Comparison of ENCODE assay signal across 27 cellular contexts in the genomic region with DNA sequence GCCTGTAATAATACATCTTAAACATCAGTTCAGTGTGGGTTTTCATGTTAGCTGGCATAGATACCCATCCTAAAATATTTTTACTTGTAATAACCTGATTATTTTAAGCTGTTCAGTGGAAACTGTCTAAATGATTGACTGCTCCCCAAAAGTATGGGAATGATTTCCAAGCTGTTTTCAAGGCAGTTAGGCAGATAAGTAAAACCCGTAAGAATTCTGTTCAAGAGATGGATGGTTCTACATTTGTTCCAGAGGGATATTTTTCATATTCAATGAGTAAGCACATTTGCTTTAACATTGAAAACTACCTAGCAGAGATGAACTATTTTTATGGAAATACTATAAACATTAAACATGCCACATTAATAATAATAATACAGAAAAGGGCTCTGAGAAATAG.
DNase-seq lines count a peak whose midpoint lies in the region; ATAC-seq, FAIRE-seq and TF ChIP-seq lines count a peak whose summit lies in the region.
"Had no signal": no experiment of that assay in that cellular context is flagged by ENCODE, and none has a peak within 500 bp of the region (broad histone marks: within the 10 kb centered on the region; RNA-seq: fewer than 3 reads in every experiment).

No MANE protein-coding gene starts in this region.

- H3K4me3 ChIP-seq in K562: no peak overlapping the region
- H3K4me3 ChIP-seq in upper lobe of left lung: no peak overlapping the region
- H3K4me3 ChIP-seq in MG63: no peak overlapping the region
- H3K4me3 ChIP-seq: BLaER1, GM12878 had no signal

- no peak for ATAC-seq in K562
- peak; percentile 51 for ATAC-seq in omental fat pad (ENCODE audit: low FRiP score)
- no peak for ATAC-seq in stimulated activated memory B cell treated with anti-CD40 and anti-IgM and Interleukin-4, amounts not matched to agents 10 μg/mL and 1 μg/mL and 100 μg/mL, for 72 hours
- no peak for ATAC-seq in upper lobe of left lung (ENCODE audit: low FRiP score in 2 of 2)
- ATAC-seq: GM12878 had no signal

- no TSS peak for BruUV-seq in K562 (replicated peaks; lab: Mats Ljungman, UMichigan)

- in situ Hi-C loops in K562 (cut with MboI): no loop called here

- intact Hi-C loops in K562 (cut with micrococcal nuclease): no loop called here

- no peaks in the 10 kb centered on the region for H3K36me3 Mint-ChIP-seq in stimulated activated memory B cell treated with anti-CD40 and anti-IgM and Interleukin-4, amounts not matched to agents 10 μg/mL and 1 μg/mL and 100 μg/mL, for 72 hours
- H3K36me3 Mint-ChIP-seq: CD14-positive monocyte; CD4-positive, alpha-beta memory T cell; CD4-positive, CD25-positive, alpha-beta regulatory T cell; CD8-positive, alpha-beta memory T cell had no signal

- no peak for TF ChIP-seq RAD21 in K562 (CRISPR knock-in tag; conservative IDR thresholded peaks at IDR 0.05 in 1 of 2, IDR thresholded peaks at IDR 0.05 in 1 of 2)

- H3K9me3 Mint-ChIP-seq in stimulated activated memory B cell treated with anti-CD40 and anti-IgM and Interleukin-4, amounts not matched to agents 10 μg/mL and 1 μg/mL and 100 μg/mL, for 72 hours: no peaks in the 10 kb centered on the region

- POLR2A ChIA-PET in K562 (lab: Yijun Ruan, JAX): interaction anchor here (0.6 kb wide), 1 partner anchor 16 kb away, joined by 3 read pairs; no protein-coding TSS in a partner anchor

- no peak overlapping the region for H3K9ac ChIP-seq in K562 (ENCODE audit: insufficient read depth in 1 of 2, low read depth in 2 of 2, low read length in 2 of 2)
- H3K9ac ChIP-seq: BLaER1 had no signal

- H3K9me1 ChIP-seq in K562 (ENCODE audit: control insufficient read depth, insufficient read depth, low read length): no peaks in the 10 kb centered on the region

- TF ChIP-seq CTCF in K562 (IDR thresholded peaks at IDR 0.05 in 2 of 3, conservative IDR thresholded peaks at IDR 0.05 in 1 of 3; ENCODE audit: insufficient read depth in 2 of 3, low read depth in 1 of 3, low read length in 3 of 3): no peak
- no peak for TF ChIP-seq CTCF in omental fat pad (IDR thresholded peaks at IDR 0.05)
- TF ChIP-seq CTCF in upper lobe of left lung (IDR thresholded peaks at IDR 0.05): no peak

- no peak overlapping the region for H3K4me3 Mint-ChIP-seq in stimulated activated memory B cell treated with anti-CD40 and anti-IgM and Interleukin-4, amounts not matched to agents 10 μg/mL and 1 μg/mL and 100 μg/mL, for 72 hours
- H3K4me3 Mint-ChIP-seq: CD14-positive monocyte; CD4-positive, alpha-beta memory T cell; CD4-positive, CD25-positive, alpha-beta regulatory T cell; CD8-positive, alpha-beta memory T cell had no signal

- H3K4me2 ChIP-seq in K562 (ENCODE audit: insufficient read depth, low read length): no peak overlapping the region
- H3K4me2 ChIP-seq: BLaER1 had no signal

- DNase-seq in K562 (ENCODE audit: extremely low read depth in 1 of 4, low spot score in 3 of 4) (no peak), omental fat pad (ENCODE audit: low spot score) (no peak), NCI-H128 (lab: John Stamatoyannopoulos, UW; ENCODE audit: unreplicated experiment) (no peak), upper lobe of left lung (no peak), MG63 (no peak)
- DNase-seq: 8988T; ACHN; BE2C; C1 segment of cervical spinal cord; CD4-positive, alpha-beta memory T cell; CD4-positive, CD25-positive, alpha-beta regulatory T cell; CD8-positive, alpha-beta memory T cell; COR-L47; DMS 273 treated with DMSO at 0.1 percent for 48 hours; DMS153; DMS53; DMS79; DND-41; EL; GDM1 had no signal

- 5% methylated on average over 1 of the region's 1 CpG for whole genome bisulfite sequencing in K562 (ENCODE audit: insufficient coverage, low coverage, missing lambda C conversion rate)
- 81 to 93% methylated on average over 1 of the region's 1 CpG for WGBS in upper lobe of left lung, 2 donors

- no peaks in the 10 kb centered on the region for H4K20me1 ChIP-seq in K562 (replicated peaks; ENCODE audit: control insufficient read depth, insufficient read depth, low read length)
- H4K20me1 ChIP-seq: BLaER1 had no signal

- H3K36me3 ChIP-seq in K562 (ENCODE audit: control insufficient read depth, insufficient read depth, low read length) (no peaks in the 10 kb centered on the region), upper lobe of left lung (no peaks in the 10 kb centered on the region), MG63 (no peaks in the 10 kb centered on the region)
- H3K36me3 ChIP-seq: BLaER1 had no signal

- H3K9me3 ChIP-seq in K562 (replicated peaks; ENCODE audit: control insufficient read depth, insufficient read depth, low read depth, low read length) (no peaks in the 10 kb centered on the region), upper lobe of left lung (no peaks in the 10 kb centered on the region), MG63 (no peaks in the 10 kb centered on the region)
- H3K9me3 ChIP-seq: BE2C, BLaER1 had no signal

- no peak for TF ChIP-seq EP300 in K562 (IDR thresholded peaks at IDR 0.05; ENCODE audit: low read length)
- TF ChIP-seq EP300 in upper lobe of left lung (IDR thresholded peaks at IDR 0.05): no peak

- H3K27ac ChIP-seq in angular gyrus (ENCODE audit: low read depth, low read length): peak overlapping the region; percentile 16
- no peak overlapping the region for H3K27ac ChIP-seq in K562 (ENCODE audit: extremely low read depth, low read depth, low read length)
- no peak overlapping the region for H3K27ac ChIP-seq in upper lobe of left lung
- H3K27ac ChIP-seq: BLaER1 had no signal

- TF ChIP-seq POLR2A in K562 (conservative IDR thresholded peaks at IDR 0.05) (no peak), upper lobe of left lung (IDR thresholded peaks at IDR 0.05) (no peak)

- no peaks in the 10 kb centered on the region for H3K27me3 Mint-ChIP-seq in stimulated activated memory B cell treated with anti-CD40 and anti-IgM and Interleukin-4, amounts not matched to agents 10 μg/mL and 1 μg/mL and 100 μg/mL, for 72 hours
- H3K27me3 Mint-ChIP-seq: CD4-positive, alpha-beta memory T cell; CD4-positive, CD25-positive, alpha-beta regulatory T cell; CD8-positive, alpha-beta memory T cell had no signal

- no peaks in the 10 kb centered on the region for H3K4me1 Mint-ChIP-seq in stimulated activated memory B cell treated with anti-CD40 and anti-IgM and Interleukin-4, amounts not matched to agents 10 μg/mL and 1 μg/mL and 100 μg/mL, for 72 hours
- H3K4me1 Mint-ChIP-seq: CD14-positive monocyte; CD4-positive, alpha-beta memory T cell; CD4-positive, CD25-positive, alpha-beta regulatory T cell; CD8-positive, alpha-beta memory T cell had no signal

- H2AFZ ChIP-seq in K562 (ENCODE audit: low read depth, low read length): no peak overlapping the region

- no peak for FAIRE-seq in K562 (lab: Jason Lieb, UNC)
- FAIRE-seq: GM12878, GM12892, GM18507 had no signal

- no peaks in the 10 kb centered on the region for H3K79me2 ChIP-seq in K562 (ENCODE audit: control insufficient read depth, insufficient read depth, low read length)

- H3K4me1 ChIP-seq in K562 (replicated peaks in 1 of 2; ENCODE audit: control insufficient read depth in 2 of 2, insufficient read depth in 2 of 2, low read length in 2 of 2) (no peaks in the 10 kb centered on the region), upper lobe of left lung (no peaks in the 10 kb centered on the region)

- H3K27me3 ChIP-seq in K562 (ENCODE audit: control insufficient read depth in 2 of 2, insufficient read depth in 2 of 2, low read length in 2 of 2) (no peaks in the 10 kb centered on the region), upper lobe of left lung (no peaks in the 10 kb centered on the region), MG63 (no peaks in the 10 kb centered on the region)
- H3K27me3 ChIP-seq: BE2C, BLaER1 had no signal

- no peak overlapping the region for H3K27ac Mint-ChIP-seq in stimulated activated memory B cell treated with anti-CD40 and anti-IgM and Interleukin-4, amounts not matched to agents 10 μg/mL and 1 μg/mL and 100 μg/mL, for 72 hours
- H3K27ac Mint-ChIP-seq: CD14-positive monocyte; CD4-positive, alpha-beta memory T cell; CD4-positive, CD25-positive, alpha-beta regulatory T cell; CD8-positive, alpha-beta memory T cell had no signal

- CTCF ChIA-PET in K562 (lab: Yijun Ruan, JAX; ENCODE audit: low intra/inter-chr PET ratio): no interaction called here

TF ChIP-seq in K562, 482 proteins besides CTCF, POLR2A, EP300 and RAD21:
- TF ChIP-seq U2AF1 (optimal IDR thresholded peaks at IDR 0.05; ENCODE audit: low read depth, low read length) (no peak), ZNF316 (IDR thresholded peaks at IDR 0.05) (0 out of 2 replicates have a peak, but pooled peaks have one; percentile 8)
TF ChIP-seq in K562: peak in this region for 1.
